ENCODE assay signal across 1 cellular context in genomic region chr10:994836-995558, GRCh38.
TF ChIP-seq lines count a peak whose summit lies in the region.

No MANE protein-coding gene starts in this region.

TF ChIP-seq in GM23338, 12 proteins besides CTCF, POLR2A, EP300 and RAD21 (continued from another document):
- TF ChIP-seq ZNF462 (CRISPR knock-in tag; IDR thresholded peaks at IDR 0.05) (no peak), JUNB (IDR thresholded peaks at IDR 0.05; ENCODE audit: unreplicated experiment) (no peak), EZH2 (IDR thresholded peaks at IDR 0.05; ENCODE audit: low read depth, unreplicated experiment) (no peak), REST (IDR thresholded peaks at IDR 0.05; ENCODE audit: unreplicated experiment) (no peak), EZH2phosphoT487 (IDR thresholded peaks at IDR 0.05; ENCODE audit: unreplicated experiment) (no peak), ETS1 (IDR thresholded peaks at IDR 0.05) (no peak), CREB1 (CRISPR knock-in tag; IDR thresholded peaks at IDR 0.05; ENCODE audit: low read depth) (no peak), POLR2AphosphoS5 (IDR thresholded peaks at IDR 0.05; ENCODE audit: low read depth) (no peak), STAT1 (IDR thresholded peaks at IDR 0.05; ENCODE audit: unreplicated experiment) (no peak), NANOG (IDR thresholded peaks at IDR 0.05; ENCODE audit: borderline replicate concordance) (no peak), ZNF331 (CRISPR knock-in tag; IDR thresholded peaks at IDR 0.05; ENCODE audit: low read depth) (no peak)
